8 cellular contexts compared by ENCODE assay signal in the genomic region with DNA sequence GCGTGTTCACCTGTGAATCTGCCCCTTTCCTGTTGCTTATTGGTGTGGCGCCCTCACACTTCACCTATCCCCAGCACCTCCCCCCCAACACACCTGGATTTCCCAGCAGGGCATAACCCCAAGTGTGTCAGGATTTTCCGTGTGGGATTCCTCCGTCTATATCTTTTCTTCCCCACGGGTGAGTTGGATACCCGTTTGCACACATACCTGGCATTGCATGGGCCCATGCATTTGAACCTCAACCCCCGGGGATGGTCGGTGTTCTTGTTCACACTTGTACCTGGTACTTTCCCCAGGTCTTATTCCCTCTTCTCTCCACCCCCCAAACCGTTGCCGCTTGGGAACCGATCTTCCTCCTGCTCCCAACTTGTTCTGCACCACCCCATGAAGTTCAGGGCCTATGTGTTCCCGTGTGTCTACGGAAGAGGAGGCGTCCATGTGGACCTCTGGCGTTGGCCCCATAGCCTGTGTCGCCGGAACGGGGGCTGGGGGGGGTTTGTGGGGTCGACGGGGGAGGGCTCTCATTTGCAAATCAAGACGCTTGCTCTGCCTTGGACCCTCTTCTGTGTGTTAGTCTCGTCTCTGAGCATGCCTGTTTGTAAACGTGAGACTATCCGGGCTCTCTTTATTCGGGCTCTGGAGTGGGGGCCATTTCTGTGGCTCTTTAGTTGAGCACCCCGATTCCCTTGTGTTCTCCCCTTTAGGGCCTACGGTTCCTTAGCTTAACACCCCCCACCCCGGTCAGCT. TPM values are rescaled to one million over a fixed set of nuclear protein-coding genes. Genes with fewer than 3 reads are reported as not detected.
DNase-seq lines count a peak whose midpoint lies in the region; ATAC-seq, FAIRE-seq and TF ChIP-seq lines count a peak whose summit lies in the region.

No MANE protein-coding gene starts in this region.

- H3K4me2 ChIP-seq in GM12878 (ENCODE audit: control insufficient read depth, insufficient read depth), result peak overlapping the region; percentile 97

- peak overlapping the region; percentile 85 for H3K9ac ChIP-seq in GM12878 (ENCODE audit: control insufficient read depth, insufficient read depth, low read length)

- peaks cover 3% of the 10 kb centered on the region; the same call in 1 of the 2 replicates for H4K20me1 ChIP-seq in GM12878 (ENCODE audit: control insufficient read depth, insufficient read depth)

- H3K4me3 ChIP-seq in GM12878 (peak overlapping the region; percentile 89), right lobe of liver (peak overlapping the region; percentile 76 to 83 (median 77)), tibial artery (peak overlapping the region; percentile 87 to 96)

- TF ChIP-seq EP300 in GM12878 (IDR thresholded peaks at IDR 0.05; ENCODE audit: borderline replicate concordance in 1 of 2, control insufficient read depth in 1 of 2, low read depth in 2 of 2, low read length in 2 of 2), result no peak

- under 1% methylated on average over 28 of the region's 28 CpGs for WGBS in GM12878 (ENCODE audit: insufficient coverage, insufficient replicate concordance, low lambda C conversion rate, missing lambda C conversion rate)
- 24% methylated on average over 22 of the region's 28 CpGs for WGBS in right lobe of liver (ENCODE audit: insufficient coverage, low coverage, low lambda C conversion rate, missing lambda C conversion rate)

- ATAC-seq in GM12878 (no peak), right lobe of liver (no peak), esophagus mucosa (no peak), HG02678 (IDR thresholded peaks at IDR 0.05; ENCODE audit: unreplicated experiment) (no peak)

- TF ChIP-seq POLR2A in GM12878 (IDR thresholded peaks at IDR 0.05; ENCODE audit: low read depth, low read length) (no peak), right lobe of liver (IDR thresholded peaks at IDR 0.05) (no peak)

- CTCF ChIA-PET in GM12878 (lab: Yijun Ruan, JAX), result interaction anchor here (0.8 to 2.5 kb wide), 8 partner anchors 22 to 346 kb away, joined by 3 to 17 read pairs (median 4); a partner anchor contains a TSS

- no peaks in the 10 kb centered on the region for H3K9me3 ChIP-seq in GM12878 (replicated peaks; ENCODE audit: control insufficient read depth, insufficient read depth, low read length)
- no peaks in the 10 kb centered on the region for H3K9me3 ChIP-seq in right lobe of liver
- no peaks in the 10 kb centered on the region for H3K9me3 ChIP-seq in tibial artery

- H3K4me1 ChIP-seq in GM12878 (ENCODE audit: control insufficient read depth, insufficient read depth, low read length) (peaks cover 15% of the 10 kb centered on the region), right lobe of liver (peaks cover 0 to 4% (median 0%) of the 10 kb centered on the region in 4 donors), tibial artery (peaks cover 0 to 37% (median 15%) of the 10 kb centered on the region in 4 donors)

- no peak overlapping the region for H2AFZ ChIP-seq in GM12878 (ENCODE audit: control insufficient read depth, low read depth, low read length)

- no peak for TF ChIP-seq RAD21 in GM12878 (IDR thresholded peaks at IDR 0.05; ENCODE audit: insufficient read depth, low read depth, low read length)

- H3K36me3 ChIP-seq in GM12878 (ENCODE audit: control insufficient read depth in 2 of 2, insufficient read depth in 2 of 2, low read length in 1 of 2), result peaks cover 0 to 17% of the 10 kb centered on the region in 2 experiments; a peak in 3 of 4 replicates
- peaks cover 0 to 20% (median 1%) of the 10 kb centered on the region in 4 donors for H3K36me3 ChIP-seq in right lobe of liver
- H3K36me3 ChIP-seq in tibial artery, result peaks cover 19 to 38% (median 35%) of the 10 kb centered on the region in 3 donors

- POLR2A ChIA-PET in GM12878 (lab: Charles Lee), result interaction anchor here (0.7 to 4.8 kb wide), 6 partner anchors 12 to 174 kb away, joined by 3 to 49 read pairs (median 13); a partner anchor contains a TSS

- peak; percentile 74 for FAIRE-seq in GM12878 (lab: Jason Lieb, UNC)

- intact Hi-C loops in GM12878 (cut with micrococcal nuclease; ENCODE audit: unreplicated experiment) (loop anchor here (2.0 to 5.0 kb wide), 2 partner anchors 50 to 84 kb away; a partner anchor contains a TSS), right lobe of liver (cut with DNase I) (loop anchor here in 1 of 2 donors (10.0 kb wide), 1 partner anchor 72 kb away; a partner anchor contains a TSS), tibial artery (cut with DNase I; ENCODE audit: low total_unique reads) (loop anchor here (2.0 kb wide), 1 partner anchor 44 kb away; no protein-coding TSS in a partner anchor)

- peaks cover 28% of the 10 kb centered on the region for H3K79me2 ChIP-seq in GM12878 (ENCODE audit: control insufficient read depth, insufficient read depth, low read length)

- TF ChIP-seq CTCF in GM12878 (IDR thresholded peaks at IDR 0.05 in 2 of 3, conservative IDR thresholded peaks at IDR 0.05 in 1 of 3; ENCODE audit: control insufficient read depth in 2 of 3, extremely low read depth in 1 of 3, insufficient read depth in 1 of 3, low read depth in 3 of 3, low read length in 3 of 3) (no peak), right lobe of liver (IDR thresholded peaks at IDR 0.05) (no peak), tibial artery (IDR thresholded peaks at IDR 0.05) (no peak)

- in situ Hi-C loops in GM12878 (cut with MboI), result no loop called here

- DNase-seq in NCI-H526 (lab: John Stamatoyannopoulos, UW), result peak; percentile 38 to 47
- DNase-seq in NCI-H526 treated with DMSO at 0.1 percent for 48 hours (lab: John Stamatoyannopoulos, UW), result no peak
- DNase-seq in NCI-H69 (lab: John Stamatoyannopoulos, UW), result peak; percentile 69
- DNase-seq in GM12878 (ENCODE audit: low read depth, low spot score), result no peak
- DNase-seq in right lobe of liver, result no peak
- DNase-seq in tibial artery, result no peak

- RAD21 ChIA-PET in GM12878 (lab: Charles Lee; ENCODE audit: unreplicated experiment), result interaction anchor here (0.8 to 1.9 kb wide), 7 partner anchors 22 to 86 kb away, joined by 3 to 17 read pairs (median 4); a partner anchor contains a TSS

- SMC1A ChIA-PET in GM12878 (lab: Charles Lee; ENCODE audit: uncharacterized antibody, unreplicated experiment), result interaction anchor here (0.8 to 1.2 kb wide), 5 partner anchors 9 to 72 kb away, joined by 3 to 7 read pairs (median 4); a partner anchor contains a TSS

- H3K27me3 ChIP-seq in GM12878 (replicated peaks in 1 of 2; ENCODE audit: control insufficient read depth in 2 of 2, insufficient read depth in 2 of 2, low read length in 1 of 2) (no peaks in the 10 kb centered on the region), right lobe of liver (no peaks in the 10 kb centered on the region), tibial artery (no peaks in the 10 kb centered on the region)

- peak overlapping the region; percentile 72 for H3K27ac ChIP-seq in GM12878 (ENCODE audit: control insufficient read depth, insufficient read depth)
- no peak overlapping the region for H3K27ac ChIP-seq in right lobe of liver
- peak overlapping the region; percentile 86 to 92 for H3K27ac ChIP-seq in tibial artery

- BruUV-seq in GM12878 (replicated peaks; lab: Mats Ljungman, UMichigan), result no TSS peak

RNA-seq across cellular contexts. Expression of a gene that starts 1.7 kb away (rescaled TPM):
- total RNA-seq in GM12878 (2013; cell fraction: nucleolus; rRNA removed), result 10.0 and 11.4 TPM in 2 replicates
- total RNA-seq in GM12878 (2014; rRNA removed) (1.5 and 1.8 TPM in 2 replicates), GM12878 (2014; rRNA removed; fragmentation: Illumina TruSeq; extraction: Trizol) (0.83 and 0.94 TPM in 2 replicates), GM12878 (2021) (22.7 and 25.3 TPM in 2 replicates), right lobe of liver (1 to 10 TPM; 4.0 to 8.5 (median 5.5) TPM), esophagus mucosa (11.7 TPM)
- polyA plus RNA-seq in GM12878 (2011; ENCODE audit: low read depth), result 1.4 TPM
- polyA plus RNA-seq in GM12878 (2011; rRNA removed) (0.13 and 0.30 TPM in 2 replicates), GM12878 (2014; fragmentation: Illumina TruSeq; extraction: Trizol) (0.78 and 2.6 TPM in 2 replicates), GM12878 (2014; fragmentation: Nextera tagmentation; extraction: Ambion mirVana) (under 1 TPM; 0.02 to 0.11 TPM), GM12878 (2014; rRNA removed) (5.4 and 8.5 TPM in 2 replicates), GM12878 (2016; fragmentation: Nextera tagmentation; extraction: Ambion mirVana) (1 to 10 TPM; 1.5 to 1.8 TPM)
- 0.52 and 0.55 TPM in 2 replicates for polyA plus RNA-seq in GM12878 (2011; cell fraction: cytosol; rRNA removed)
- polyA plus RNA-seq in GM12878 (2011; cell fraction: nucleus; rRNA removed), result 2.6 and 6.4 TPM in 2 replicates
- polyA plus RNA-seq in GM12878 (2012), result 6.4 and 7.2 TPM in 2 replicates
- 0.51 and 1.4 TPM in 2 replicates for polyA minus RNA-seq in GM12878 (2011; rRNA and poly(A)+ RNA removed)
- 4.1 and 4.4 TPM in 2 replicates for polyA minus RNA-seq in GM12878 (2011; cell fraction: cytosol; rRNA and poly(A)+ RNA removed)
- polyA minus RNA-seq in GM12878 (2011; cell fraction: nucleus; rRNA and poly(A)+ RNA removed), result 2.2 and 3.0 TPM in 2 replicates

RNA-seq across cellular contexts. Expression of a gene that starts 11.5 kb away (rescaled TPM):
- total RNA-seq in GM12878 (2013; cell fraction: nucleolus; rRNA removed), result 1.2 and 2.2 TPM in 2 replicates
- total RNA-seq in GM12878 (2014; rRNA removed), result 1.3 TPM in 2 replicates
- total RNA-seq in GM12878 (2014; rRNA removed; fragmentation: Illumina TruSeq; extraction: Trizol), result 0.40 and 0.46 TPM in 2 replicates
- 0.82 and 1.6 TPM in 2 replicates for total RNA-seq in GM12878 (2021)
- 1.8 TPM for polyA plus RNA-seq in GM12878 (2011; ENCODE audit: low read depth)
- polyA plus RNA-seq in GM12878 (2011; rRNA removed), result 0.37 and 1.3 TPM in 2 replicates
- 1.3 and 1.6 TPM in 2 replicates for polyA plus RNA-seq in GM12878 (2011; cell fraction: cytosol; rRNA removed)
- 1.1 and 1.4 TPM in 2 replicates for polyA plus RNA-seq in GM12878 (2011; cell fraction: nucleus; rRNA removed)
- polyA plus RNA-seq in GM12878 (2012), result 0.76 and 1.0 TPM in 2 replicates
- 0.50 and 1.0 TPM in 2 replicates for polyA plus RNA-seq in GM12878 (2014; fragmentation: Illumina TruSeq; extraction: Trizol)
- under 1 TPM; 0.09 to 0.21 TPM for polyA plus RNA-seq in GM12878 (2014; fragmentation: Nextera tagmentation; extraction: Ambion mirVana)
- 1.6 and 2.1 TPM in 2 replicates for polyA plus RNA-seq in GM12878 (2014; rRNA removed)
- polyA plus RNA-seq in GM12878 (2016; fragmentation: Nextera tagmentation; extraction: Ambion mirVana), result 1 to 10 TPM in 1 of 2 experiments, under 1 TPM in 1; 0.66 to 1.1 TPM
- polyA minus RNA-seq in GM12878 (2011; rRNA and poly(A)+ RNA removed), result 0.44 and 2.5 TPM in 2 replicates
- polyA minus RNA-seq in GM12878 (2011; cell fraction: cytosol; rRNA and poly(A)+ RNA removed), result 1.1 and 1.8 TPM in 2 replicates
- 2.4 and 4.3 TPM in 2 replicates for polyA minus RNA-seq in GM12878 (2011; cell fraction: nucleus; rRNA and poly(A)+ RNA removed)
- 1 to 10 TPM; 2.5 to 5.9 (median 3.1) TPM for total RNA-seq in right lobe of liver
- total RNA-seq in esophagus mucosa, result 13.2 TPM

RNA-seq across cellular contexts. Expression of a gene that starts 12.3 kb away (rescaled TPM):
- 16.5 and 19.8 TPM in 2 replicates for total RNA-seq in GM12878 (2013; cell fraction: nucleolus; rRNA removed)
- 68.6 and 75.3 TPM in 2 replicates for total RNA-seq in GM12878 (2014; rRNA removed)
- 34.2 and 38.6 TPM in 2 replicates for total RNA-seq in GM12878 (2014; rRNA removed; fragmentation: Illumina TruSeq; extraction: Trizol)
- 51.8 and 55.0 TPM in 2 replicates for total RNA-seq in GM12878 (2021)
- 19.9 TPM for polyA plus RNA-seq in GM12878 (2011; ENCODE audit: low read depth)
- 25.0 and 45.1 TPM in 2 replicates for polyA plus RNA-seq in GM12878 (2011; rRNA removed)
- 81.2 and 120 TPM in 2 replicates for polyA plus RNA-seq in GM12878 (2011; cell fraction: cytosol; rRNA removed)
- 97.3 and 127 TPM in 2 replicates for polyA plus RNA-seq in GM12878 (2011; cell fraction: nucleus; rRNA removed)
- 45.3 and 48.3 TPM in 2 replicates for polyA plus RNA-seq in GM12878 (2012)
- polyA plus RNA-seq in GM12878 (2014; fragmentation: Illumina TruSeq; extraction: Trizol), result 12.4 and 27.9 TPM in 2 replicates
- polyA plus RNA-seq in GM12878 (2014; fragmentation: Nextera tagmentation; extraction: Ambion mirVana), result 10 to 100 TPM in 1 of 2 experiments, 1 to 10 TPM in 1; 7.2 to 20.1 TPM
- 65.5 and 70.6 TPM in 2 replicates for polyA plus RNA-seq in GM12878 (2014; rRNA removed)
- polyA plus RNA-seq in GM12878 (2016; fragmentation: Nextera tagmentation; extraction: Ambion mirVana), result 10 to 100 TPM; 75.8 to 85.5 TPM
- polyA minus RNA-seq in GM12878 (2011; rRNA and poly(A)+ RNA removed), result 44.5 and 78.1 TPM in 2 replicates
- 20.8 and 31.5 TPM in 2 replicates for polyA minus RNA-seq in GM12878 (2011; cell fraction: cytosol; rRNA and poly(A)+ RNA removed)
- polyA minus RNA-seq in GM12878 (2011; cell fraction: nucleus; rRNA and poly(A)+ RNA removed), result 16.6 and 24.8 TPM in 2 replicates
- 10 to 100 TPM; 16.2 to 31.9 (median 23.2) TPM for total RNA-seq in right lobe of liver
- 38.6 TPM for total RNA-seq in esophagus mucosa

RNA-seq across cellular contexts. Expression of a gene that starts 47.3 kb away (rescaled TPM):
- 0.91 TPM in 1 of 2 replicates, not detected in the other for total RNA-seq in GM12878 (2013; cell fraction: nucleolus; rRNA removed)
- total RNA-seq in GM12878 (2014; rRNA removed) (1.0 and 1.8 TPM in 2 replicates), GM12878 (2014; rRNA removed; fragmentation: Illumina TruSeq; extraction: Trizol) (1.1 TPM in 2 replicates), GM12878 (2021) (1.3 and 1.8 TPM in 2 replicates), right lobe of liver (10 to 100 TPM in 5 of 6 experiments, 1 to 10 TPM in 1; 8.5 to 16.4 (median 11.5) TPM), esophagus mucosa (16.4 TPM)
- 3.2 TPM for polyA plus RNA-seq in GM12878 (2011; ENCODE audit: low read depth)
- polyA plus RNA-seq in GM12878 (2011; rRNA removed) (2.3 and 4.1 TPM in 2 replicates), GM12878 (2014; fragmentation: Illumina TruSeq; extraction: Trizol) (1.1 TPM in 1 of 2 replicates, not detected in the other), GM12878 (2014; fragmentation: Nextera tagmentation; extraction: Ambion mirVana) (under 1 TPM; 0.24 to 0.29 TPM), GM12878 (2014; rRNA removed) (4.0 and 5.8 TPM in 2 replicates), GM12878 (2016; fragmentation: Nextera tagmentation; extraction: Ambion mirVana) (1 to 10 TPM; 1.9 to 2.2 TPM)
- 7.4 and 9.2 TPM in 2 replicates for polyA plus RNA-seq in GM12878 (2011; cell fraction: cytosol; rRNA removed)
- polyA plus RNA-seq in GM12878 (2011; cell fraction: nucleus; rRNA removed), result 5.0 and 5.9 TPM in 2 replicates
- polyA plus RNA-seq in GM12878 (2012), result 7.4 and 8.5 TPM in 2 replicates
- polyA minus RNA-seq in GM12878 (2011; rRNA and poly(A)+ RNA removed), result 0.95 and 3.3 TPM in 2 replicates
- polyA minus RNA-seq in GM12878 (2011; cell fraction: cytosol; rRNA and poly(A)+ RNA removed), result 2.4 and 2.6 TPM in 2 replicates
- 0.60 and 0.67 TPM in 2 replicates for polyA minus RNA-seq in GM12878 (2011; cell fraction: nucleus; rRNA and poly(A)+ RNA removed)

RNA-seq across cellular contexts. Expression of a gene that starts 49.4 kb away (rescaled TPM):
- 17.2 and 18.6 TPM in 2 replicates for total RNA-seq in GM12878 (2013; cell fraction: nucleolus; rRNA removed)
- total RNA-seq in GM12878 (2014; rRNA removed), result 5.7 and 6.4 TPM in 2 replicates
- total RNA-seq in GM12878 (2014; rRNA removed; fragmentation: Illumina TruSeq; extraction: Trizol), result 2.5 and 3.5 TPM in 2 replicates
- total RNA-seq in GM12878 (2021), result 66.9 and 77.0 TPM in 2 replicates
- 8.9 TPM for polyA plus RNA-seq in GM12878 (2011; ENCODE audit: low read depth)
- polyA plus RNA-seq in GM12878 (2011; rRNA removed), result 1.3 and 2.1 TPM in 2 replicates
- 5.1 and 5.9 TPM in 2 replicates for polyA plus RNA-seq in GM12878 (2011; cell fraction: cytosol; rRNA removed)
- polyA plus RNA-seq in GM12878 (2011; cell fraction: nucleus; rRNA removed), result 21.9 and 33.3 TPM in 2 replicates
- 24.6 and 26.6 TPM in 2 replicates for polyA plus RNA-seq in GM12878 (2012)
- polyA plus RNA-seq in GM12878 (2014; fragmentation: Illumina TruSeq; extraction: Trizol), result 0.40 and 4.2 TPM in 2 replicates
- under 1 TPM; 0.18 to 0.24 TPM for polyA plus RNA-seq in GM12878 (2014; fragmentation: Nextera tagmentation; extraction: Ambion mirVana)
- 12.2 and 18.5 TPM in 2 replicates for polyA plus RNA-seq in GM12878 (2014; rRNA removed)
- 1 to 10 TPM; 7.1 to 9.3 TPM for polyA plus RNA-seq in GM12878 (2016; fragmentation: Nextera tagmentation; extraction: Ambion mirVana)
- polyA minus RNA-seq in GM12878 (2011; rRNA and poly(A)+ RNA removed), result 1.0 and 4.3 TPM in 2 replicates
- 4.6 and 5.6 TPM in 2 replicates for polyA minus RNA-seq in GM12878 (2011; cell fraction: cytosol; rRNA and poly(A)+ RNA removed)
- polyA minus RNA-seq in GM12878 (2011; cell fraction: nucleus; rRNA and poly(A)+ RNA removed), result 2.2 and 3.4 TPM in 2 replicates
- 10 to 100 TPM; 14.6 to 33.0 (median 27.3) TPM for total RNA-seq in right lobe of liver
- 31.0 TPM for total RNA-seq in esophagus mucosa

Comparison
In these comparisons a context has a peak if more than half of its experiments do, and no peak if none do; other contexts are left out.
1. DNase-seq: peak in NCI-H526 (2 of 2) and NCI-H69 (single experiment); none in NCI-H526 treated with DMSO at 0.1 percent for 48 hours (single experiment), GM12878 (single experiment), right lobe of liver (0 of 3) and tibial artery (0 of 2).
2. H3K27ac ChIP-seq: peak in GM12878 (single experiment) and tibial artery (2 of 2); none in right lobe of liver (0 of 3).
3. Peak in every context shown above with its lines, with median percentiles within 50 percentile points of each other: H3K4me3 ChIP-seq.